8 cellular contexts compared by ENCODE assay signal in the genomic region with DNA sequence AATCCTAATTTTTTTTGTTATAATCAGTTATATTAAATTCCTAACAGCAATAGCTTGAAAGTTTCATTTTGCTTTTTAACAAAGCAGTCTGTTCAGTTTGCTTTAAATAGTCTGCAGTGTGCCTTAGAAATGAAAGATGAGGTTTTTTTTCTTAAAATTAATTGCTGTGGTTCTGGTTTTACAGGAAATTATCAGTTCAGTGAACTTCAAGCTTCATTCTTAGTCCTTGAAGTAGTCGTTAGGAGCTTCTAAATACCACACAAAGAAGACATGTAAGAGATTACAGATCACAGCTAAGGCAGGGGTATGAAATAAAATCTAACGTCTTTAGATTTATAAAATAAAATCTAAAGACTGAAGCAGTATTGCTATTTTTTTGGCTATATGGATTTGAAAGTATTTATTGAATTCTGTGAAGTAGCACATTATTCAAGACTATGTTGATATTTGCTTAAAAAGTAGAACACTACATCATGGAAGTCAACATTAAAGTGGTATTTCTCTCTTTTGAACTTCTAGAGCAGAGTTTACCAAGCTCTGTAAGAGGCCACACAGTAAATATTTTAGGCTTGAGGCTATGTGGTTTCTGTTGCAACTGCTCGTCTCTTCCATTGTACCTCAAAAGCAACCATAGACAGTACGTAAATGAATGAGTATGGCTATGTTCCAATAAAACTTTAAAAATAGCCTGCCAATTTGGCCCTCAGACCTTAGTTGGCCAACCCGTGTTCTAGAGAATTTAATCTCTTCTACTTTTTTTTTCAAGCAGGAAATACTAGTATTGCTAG. TPM values are rescaled to one million over a fixed set of nuclear protein-coding genes. Genes with fewer than 3 reads are reported as not detected.
DNase-seq lines count a peak whose midpoint lies in the region; ATAC-seq and TF ChIP-seq lines count a peak whose summit lies in the region.

No MANE protein-coding gene starts in this region.

- WGBS in right cardiac atrium = 9% methylated on average over 5 of the region's 5 CpGs
- 3 to 8% (median 7%) methylated on average over 4 to 5 of the region's 5 CpGs for WGBS in ovary, 3 donors

- TF ChIP-seq POLR2A in ovary (IDR thresholded peaks at IDR 0.05) = no peak

- TF ChIP-seq EP300 in ovary (IDR thresholded peaks at IDR 0.05) = no peak

- H3K4me3 ChIP-seq in right cardiac atrium (ENCODE audit: low read length) (no peak overlapping the region), tibial artery (no peak overlapping the region), ovary (no peak overlapping the region)

- H3K9me3 ChIP-seq in right cardiac atrium (ENCODE audit: control insufficient read depth, low read length) = no peaks in the 10 kb centered on the region
- no peaks in the 10 kb centered on the region for H3K9me3 ChIP-seq in tibial artery
- H3K9me3 ChIP-seq in ovary = no peaks in the 10 kb centered on the region

- H3K36me3 ChIP-seq in tibial artery = peaks cover 0 to 12% (median 7%) of the 10 kb centered on the region in 3 donors
- no peaks in the 10 kb centered on the region for H3K36me3 ChIP-seq in ovary

- H3K27ac ChIP-seq in VCaP (peak overlapping the region; percentile 61), right cardiac atrium (ENCODE audit: low read length) (no peak overlapping the region), tibial artery (peak overlapping the region; percentile 51 to 58), ovary (peak overlapping the region in 1 of 2 donors; percentile 36)

- no peak for TF ChIP-seq CTCF in VCaP (conservative IDR thresholded peaks at IDR 0.05)
- TF ChIP-seq CTCF in tibial artery (IDR thresholded peaks at IDR 0.05) = no peak
- TF ChIP-seq CTCF in ovary (IDR thresholded peaks at IDR 0.05) = no peak

- intact Hi-C loops in right cardiac atrium (cut with DNase I) (no loop called here), tibial artery (cut with DNase I; ENCODE audit: low total_unique reads) (no loop called here), ovary (cut with DNase I) (no loop called here)

- H3K4me1 ChIP-seq in right cardiac atrium (ENCODE audit: control insufficient read depth, insufficient read depth, low read length) (no peaks in the 10 kb centered on the region), tibial artery (peaks cover 0 to 45% (median 22%) of the 10 kb centered on the region in 4 donors), ovary (ENCODE audit: insufficient read depth) (peaks cover 3% of the 10 kb centered on the region)

- H3K27me3 ChIP-seq in right cardiac atrium (ENCODE audit: control insufficient read depth, insufficient read depth) (no peaks in the 10 kb centered on the region), tibial artery (no peaks in the 10 kb centered on the region), ovary (no peaks in the 10 kb centered on the region)

- ATAC-seq in GM18861 (IDR thresholded peaks at IDR 0.05; ENCODE audit: unreplicated experiment) (peak; percentile 36), HG03175 (IDR thresholded peaks at IDR 0.05; ENCODE audit: unreplicated experiment) (peak; percentile 52), right cardiac atrium (peak; percentile 59 to 83)

- DNase-seq in A172 (ENCODE audit: low spot score) (peak; percentile 19), right cardiac atrium (no peak), tibial artery (no peak), ovary (no peak)
- no peak for DNase-seq in activated CD8-positive, alpha-beta memory T cell treated with anti-CD3 and anti-CD28 coated beads for 24 hours

RNA-seq across cellular contexts. Expression of a gene that starts 7.9 kb away (rescaled TPM):
- 10.9 and 18.3 TPM in 2 replicates for total RNA-seq in A172 (2014; rRNA removed; shearing (Covaris generic))
- total RNA-seq in right cardiac atrium (10 to 100 TPM; 12.3 to 17.0 (median 16.0) TPM), ovary (10 to 100 TPM; 24.4 to 37.2 (median 30.6) TPM)
- polyA plus RNA-seq in right cardiac atrium (19.6 TPM), ovary (10 to 100 TPM; 22.2 to 31.2 TPM)
